ENCODE assay signal across 11 cellular contexts in genomic region chr12:47823422-47824086, GRCh38. TPM values are rescaled to one million over a fixed set of nuclear protein-coding genes. Genes with fewer than 3 reads are reported as not detected.
DNase-seq lines count a peak whose midpoint lies in the region; ATAC-seq and TF ChIP-seq lines count a peak whose summit lies in the region.
"Had no signal": no experiment of that assay in that cellular context is flagged by ENCODE, and none has a peak within 500 bp of the region (broad histone marks: within the 10 kb centered on the region; RNA-seq: fewer than 3 reads in every experiment).

No MANE protein-coding gene starts in this region.

- H3K9ac ChIP-seq in Loucy (ENCODE audit: low read depth, low read length, poor library complexity, severe bottlenecking) = no peak overlapping the region
- no peak overlapping the region for H3K9ac ChIP-seq in neural progenitor cell

- peak overlapping the region; percentile 17 for H3K4me2 ChIP-seq in Loucy (ENCODE audit: low read depth, low read length, poor library complexity, severe bottlenecking)
- H3K4me2 ChIP-seq in neural progenitor cell = no peak overlapping the region

- peaks cover 5% of the 10 kb centered on the region; the same call in 1 of the 2 replicates for H3F3A ChIP-seq in Loucy (ENCODE audit: low read depth)
- H3F3A ChIP-seq in neural progenitor cell (ENCODE audit: low read depth) = peaks cover 23% of the 10 kb centered on the region

- no peaks in the 10 kb centered on the region for H3K27me3 ChIP-seq in Loucy (ENCODE audit: insufficient read depth, low read length, poor library complexity, severe bottlenecking)
- peaks cover 22% of the 10 kb centered on the region for H3K27me3 ChIP-seq in neural progenitor cell
- H3K27me3 ChIP-seq: cardiac muscle cell had no signal

- H3K4me3 ChIP-seq in AG10803 (ENCODE audit: low read length) (no peak overlapping the region), Loucy (ENCODE audit: low read length, poor library complexity, severe bottlenecking) (no peak overlapping the region), neural progenitor cell (no peak overlapping the region)
- H3K4me3 ChIP-seq: cardiac muscle cell had no signal

- TF ChIP-seq CTCF in AG10803 (conservative IDR thresholded peaks at IDR 0.05; ENCODE audit: low read length) = no peak
- TF ChIP-seq CTCF in Loucy (conservative IDR thresholded peaks at IDR 0.05; ENCODE audit: low read length) = no peak
- TF ChIP-seq CTCF in chondrocyte (IDR thresholded peaks at IDR 0.05) = no peak
- no peak for TF ChIP-seq CTCF in neural progenitor cell (IDR thresholded peaks at IDR 0.05)

- H3K27me3 Mint-ChIP-seq in chondrocyte (ENCODE audit: low read depth) = no peaks in the 10 kb centered on the region
- peaks cover 21% of the 10 kb centered on the region for H3K27me3 Mint-ChIP-seq in neural progenitor cell (ENCODE audit: insufficient read depth, low read depth)

- peaks cover 22% of the 10 kb centered on the region for H3K79me2 ChIP-seq in Loucy (ENCODE audit: insufficient read depth, low read length)
- peaks cover 8% of the 10 kb centered on the region for H3K79me2 ChIP-seq in neural progenitor cell (ENCODE audit: low read depth)

- peaks cover 28% of the 10 kb centered on the region for H3K4me1 ChIP-seq in Loucy (ENCODE audit: insufficient read depth, low read length, poor library complexity, severe bottlenecking)
- peaks cover 19% of the 10 kb centered on the region for H3K4me1 ChIP-seq in neural progenitor cell

- H3K9me2 ChIP-seq in Loucy (replicated peaks; ENCODE audit: low read depth, low read length) = no peaks in the 10 kb centered on the region

- H3K36me3 ChIP-seq in Loucy (ENCODE audit: insufficient read depth, low read length) (no peaks in the 10 kb centered on the region), neural progenitor cell (no peaks in the 10 kb centered on the region)
- H3K36me3 ChIP-seq: cardiac muscle cell had no signal

- H3K9me3 ChIP-seq in Loucy (ENCODE audit: insufficient read depth, low read depth, low read length) = no peaks in the 10 kb centered on the region
- no peaks in the 10 kb centered on the region for H3K9me3 ChIP-seq in neural progenitor cell (ENCODE audit: low read depth)

- ATAC-seq in GM18517 (IDR thresholded peaks at IDR 0.05; ENCODE audit: unreplicated experiment) = no peak
- ATAC-seq: Right ventricle myocardium inferior had no signal

- no peak overlapping the region for H2AFZ ChIP-seq in Loucy (ENCODE audit: low read length)
- H2AFZ ChIP-seq in neural progenitor cell (replicated peaks) = no peak overlapping the region

- no peak overlapping the region for H3K27ac ChIP-seq in neural progenitor cell

- H3K9me3 Mint-ChIP-seq in chondrocyte (ENCODE audit: low read depth) = no peaks in the 10 kb centered on the region
- H3K9me3 Mint-ChIP-seq in neural progenitor cell = no peaks in the 10 kb centered on the region

- H4K20me1 ChIP-seq in Loucy (ENCODE audit: insufficient read depth, low read length, poor library complexity, severe bottlenecking) (peaks cover 5% of the 10 kb centered on the region), neural progenitor cell (ENCODE audit: low read depth) (peaks cover 1% of the 10 kb centered on the region)

- H3K4me3 Mint-ChIP-seq in chondrocyte (ENCODE audit: unreplicated experiment) (no peak overlapping the region), neural progenitor cell (peak overlapping the region; percentile 12)

- peak; percentile 44 for DNase-seq in AG10803 (ENCODE audit: low read depth)
- DNase-seq in chondrocyte (ENCODE audit: low spot score) = peak; percentile 3
- no peak for DNase-seq in neural progenitor cell (ENCODE audit: low spot score)
- no peak for DNase-seq in NCI-H1694 (lab: John Stamatoyannopoulos, UW)
- no peak for DNase-seq in DMS 273 treated with DMSO at 0.1 percent for 48 hours (lab: John Stamatoyannopoulos, UW)
- DNase-seq in HT-29 (ENCODE audit: low spot score) = no peak
- DNase-seq: mesendoderm had no signal

- H3K4me1 Mint-ChIP-seq in chondrocyte (ENCODE audit: low read depth) (peaks cover 66% of the 10 kb centered on the region), neural progenitor cell (peaks cover 69% of the 10 kb centered on the region)

- no peak overlapping the region for H3K27ac Mint-ChIP-seq in chondrocyte (ENCODE audit: unreplicated experiment)
- peak overlapping the region; percentile 82 for H3K27ac Mint-ChIP-seq in neural progenitor cell

- H3K36me3 Mint-ChIP-seq in chondrocyte (ENCODE audit: low read depth) (no peaks in the 10 kb centered on the region), neural progenitor cell (no peaks in the 10 kb centered on the region)

RNA-seq across cellular contexts. Expression of gene HDAC7, which starts 3.9 kb away (rescaled TPM):
- 79.1 to 93.2 TPM (median 89.6 TPM) in 3 replicates for total RNA-seq in chondrocyte
- total RNA-seq in neural progenitor cell (ENCODE audit: low replicate concordance) = 7.2 and 14.2 TPM in 2 replicates
- total RNA-seq in HT-29 (2014; rRNA removed; shearing (Covaris generic)) = 51.7 and 55.6 TPM in 2 replicates

RNA-seq across cellular contexts. Expression of gene SLC48A1, which starts 50.5 kb away (rescaled TPM):
- total RNA-seq in chondrocyte (11.4 to 18.4 TPM (median 11.5 TPM) in 3 replicates), neural progenitor cell (ENCODE audit: low replicate concordance) (8.3 and 16.7 TPM in 2 replicates)
- total RNA-seq in HT-29 (2014; rRNA removed; shearing (Covaris generic)) = 31.1 and 35.7 TPM in 2 replicates

Comparison
In these comparisons a context has a peak if more than half of its experiments do, and no peak if none do; other contexts are left out.
1. DNase-seq: peak in AG10803 (single experiment) and chondrocyte (single experiment); none in neural progenitor cell (single experiment), NCI-H1694 (single experiment), DMS 273 treated with DMSO at 0.1 percent for 48 hours (single experiment) and HT-29 (single experiment).